ENCODE assay signal across 8 cellular contexts in the genomic region with DNA sequence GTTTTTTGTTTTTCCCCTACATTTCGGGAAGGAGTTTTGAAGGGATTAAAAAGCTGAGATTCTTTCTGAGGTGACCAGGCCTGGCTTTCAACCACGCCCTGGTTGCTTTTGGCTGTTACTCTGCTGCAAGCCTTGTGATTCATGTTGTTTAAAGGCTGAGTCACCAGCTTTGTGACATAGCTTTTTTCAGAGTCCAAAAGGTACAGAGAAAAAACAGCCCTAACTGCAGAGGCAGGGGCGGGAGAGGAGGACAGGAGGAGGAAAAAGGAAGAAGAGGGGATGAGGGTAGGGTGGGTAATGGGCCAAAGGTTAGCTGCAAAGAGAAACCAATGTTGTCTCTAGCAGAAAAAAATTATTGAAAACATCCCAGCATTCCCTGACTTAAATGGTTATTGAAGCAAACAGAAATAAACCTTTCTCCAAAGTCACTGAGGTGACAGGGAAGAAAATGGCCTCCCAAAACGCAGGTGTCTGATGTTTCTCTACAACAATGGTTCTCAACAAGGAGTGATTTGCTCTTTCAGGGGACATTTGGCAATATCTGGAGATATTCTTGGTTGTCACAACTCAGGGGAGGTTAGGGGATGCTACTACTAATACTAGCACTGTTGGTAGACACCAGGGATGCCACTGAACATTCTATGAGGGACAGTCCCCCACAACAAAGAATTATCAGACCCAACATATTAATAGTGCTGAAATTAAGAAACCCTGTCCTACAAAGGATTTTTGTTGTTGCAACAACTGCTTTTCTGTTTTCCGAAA. TPM values are rescaled to one million over a fixed set of nuclear protein-coding genes. Genes with fewer than 3 reads are reported as not detected.
A peak's percentile ranks its signal among the peaks of the same experiment; 100 is the strongest.
DNase-seq lines count a peak whose midpoint lies in the region; ATAC-seq and TF ChIP-seq lines count a peak whose summit lies in the region.

No MANE protein-coding gene starts in this region.

- peak overlapping the region; percentile 95 to 100 (median 97) for H3K27ac Mint-ChIP-seq in naive thymus-derived CD8-positive, alpha-beta T cell

- no peak for TF ChIP-seq CTCF in WERI-Rb-1 (IDR thresholded peaks at IDR 0.05; ENCODE audit: low read depth, low read length)

- peaks cover 0 to 9% (median 0%) of the 10 kb centered on the region in 5 donors for H3K27me3 Mint-ChIP-seq in naive thymus-derived CD8-positive, alpha-beta T cell

- in situ Hi-C loops in HAP-1 (cut with MboI; ENCODE audit: low sequenced_read_pairs): no loop called here

- POLR2A ChIA-PET in naive thymus-derived CD8-positive, alpha-beta T cell (lab: Charles Lee): interaction anchor here (1.4 to 14.5 kb wide), 5 partner anchors 10 to 77 kb away, joined by 3 to 541 read pairs (median 17); partner anchors contain the start of gene BRI3BP

- 7 to 20% methylated on average over 5 of the region's 5 CpGs for whole genome bisulfite sequencing in esophagus, 2 donors

- H3K4me3 ChIP-seq in HAP-1 (no peak overlapping the region; the same call in 1 of the 2 replicates), WERI-Rb-1 (ENCODE audit: low read depth, low read length) (peak overlapping the region; percentile 23), esophagus (ENCODE audit: low read depth in 1 of 2, low read length in 2 of 2) (peak overlapping the region in 1 of 2 donors; percentile 80)

- H3K4me3 Mint-ChIP-seq in naive thymus-derived CD8-positive, alpha-beta T cell: peak overlapping the region; percentile 80 to 100 (median 87)

- DNase-seq in HAP-1 (ENCODE audit: low spot score in 2 of 2) (peak; percentile 61 to 72), WERI-Rb-1 (no peak), cortex of kidney (lab: John Stamatoyannopoulos, UW) (no peak), SHP77 treated with DMSO at 0.1 percent for 48 hours (lab: John Stamatoyannopoulos, UW) (no peak), NCI-H774 (lab: John Stamatoyannopoulos, UW) (no peak), NCI-H2029 treated with DMSO at 0.1 percent for 48 hours (lab: John Stamatoyannopoulos, UW) (no peak)
- DNase-seq in naive thymus-derived CD8-positive, alpha-beta T cell: peak in 1 of 10 donors; percentile 24

- H3K36me3 ChIP-seq in HAP-1 (replicated peaks): peaks cover 14% of the 10 kb centered on the region
- H3K36me3 ChIP-seq in WERI-Rb-1: peaks cover 10% of the 10 kb centered on the region
- H3K36me3 ChIP-seq in esophagus (ENCODE audit: control insufficient read depth in 2 of 2, insufficient read depth in 2 of 2, low read length in 1 of 2): peaks cover 0 to 7% of the 10 kb centered on the region in 2 donors

- H3K36me3 Mint-ChIP-seq in naive thymus-derived CD8-positive, alpha-beta T cell: peaks cover 20 to 28% (median 21%) of the 10 kb centered on the region in 3 donors

- peaks cover 42 to 87% (median 82%) of the 10 kb centered on the region in 4 donors for H3K4me1 Mint-ChIP-seq in naive thymus-derived CD8-positive, alpha-beta T cell

- peaks cover 0 to 17% (median 0%) of the 10 kb centered on the region in 9 donors for H3K9me3 Mint-ChIP-seq in naive thymus-derived CD8-positive, alpha-beta T cell

- H3K9me3 ChIP-seq in HAP-1 (no peaks in the 10 kb centered on the region; the same call in 1 of the 2 replicates), WERI-Rb-1 (ENCODE audit: severe bottlenecking) (no peaks in the 10 kb centered on the region), esophagus (ENCODE audit: control insufficient read depth in 2 of 2, insufficient read depth in 1 of 2, low read depth in 1 of 2, low read length in 1 of 2) (no peaks in the 10 kb centered on the region)

- H3K4me1 ChIP-seq in HAP-1 (peaks cover 51% of the 10 kb centered on the region), esophagus (ENCODE audit: control insufficient read depth in 2 of 2, insufficient read depth in 2 of 2, low read length in 1 of 2) (peaks cover 0 to 4% of the 10 kb centered on the region in 2 donors)

- H3K27ac ChIP-seq in WERI-Rb-1 (peak overlapping the region; percentile 63), esophagus (ENCODE audit: low read depth in 2 of 2, low read length in 1 of 2) (peak overlapping the region; percentile 99 to 100)

- H3K27me3 ChIP-seq in HAP-1 (ENCODE audit: low read depth) (no peaks in the 10 kb centered on the region), WERI-Rb-1 (ENCODE audit: insufficient read depth, low read depth, severe bottlenecking) (no peaks in the 10 kb centered on the region), esophagus (ENCODE audit: control insufficient read depth in 1 of 2, insufficient read depth in 2 of 2, low read length in 2 of 2) (no peaks in the 10 kb centered on the region)

- ATAC-seq in naive thymus-derived CD8-positive, alpha-beta T cell: no peak

RNA-seq across cellular contexts. Expression of gene UBC, which starts 2.1 kb away (rescaled TPM):
- 1,000 to 10,000 TPM; 1,354 to 1,419 TPM for polyA plus RNA-seq in esophagus
- 100 to 1,000 TPM; 773 to 788 TPM for total RNA-seq in naive thymus-derived CD8-positive, alpha-beta T cell
- polyA plus RNA-seq in naive thymus-derived CD8-positive, alpha-beta T cell: 1,000 to 10,000 TPM; 1,080 to 1,331 (median 1,214) TPM

RNA-seq across cellular contexts. Expression of gene SCARB1, which starts 52.9 kb away (rescaled TPM):
- 1 to 10 TPM; 7.4 to 8.6 TPM for polyA plus RNA-seq in esophagus
- 1 to 10 TPM; 4.3 to 7.2 TPM for total RNA-seq in naive thymus-derived CD8-positive, alpha-beta T cell
- polyA plus RNA-seq in naive thymus-derived CD8-positive, alpha-beta T cell: 1 to 10 TPM; 2.7 to 3.9 (median 3.1) TPM

Comparison
In these comparisons a context has a peak if more than half of its experiments do, and no peak if none do; other contexts are left out.
1. DNase-seq: peak in HAP-1 (2 of 2); none in WERI-Rb-1 (single experiment), cortex of kidney (single experiment), SHP77 treated with DMSO at 0.1 percent for 48 hours (single experiment), NCI-H774 (single experiment) and NCI-H2029 treated with DMSO at 0.1 percent for 48 hours (single experiment).